In the genomic region with DNA sequence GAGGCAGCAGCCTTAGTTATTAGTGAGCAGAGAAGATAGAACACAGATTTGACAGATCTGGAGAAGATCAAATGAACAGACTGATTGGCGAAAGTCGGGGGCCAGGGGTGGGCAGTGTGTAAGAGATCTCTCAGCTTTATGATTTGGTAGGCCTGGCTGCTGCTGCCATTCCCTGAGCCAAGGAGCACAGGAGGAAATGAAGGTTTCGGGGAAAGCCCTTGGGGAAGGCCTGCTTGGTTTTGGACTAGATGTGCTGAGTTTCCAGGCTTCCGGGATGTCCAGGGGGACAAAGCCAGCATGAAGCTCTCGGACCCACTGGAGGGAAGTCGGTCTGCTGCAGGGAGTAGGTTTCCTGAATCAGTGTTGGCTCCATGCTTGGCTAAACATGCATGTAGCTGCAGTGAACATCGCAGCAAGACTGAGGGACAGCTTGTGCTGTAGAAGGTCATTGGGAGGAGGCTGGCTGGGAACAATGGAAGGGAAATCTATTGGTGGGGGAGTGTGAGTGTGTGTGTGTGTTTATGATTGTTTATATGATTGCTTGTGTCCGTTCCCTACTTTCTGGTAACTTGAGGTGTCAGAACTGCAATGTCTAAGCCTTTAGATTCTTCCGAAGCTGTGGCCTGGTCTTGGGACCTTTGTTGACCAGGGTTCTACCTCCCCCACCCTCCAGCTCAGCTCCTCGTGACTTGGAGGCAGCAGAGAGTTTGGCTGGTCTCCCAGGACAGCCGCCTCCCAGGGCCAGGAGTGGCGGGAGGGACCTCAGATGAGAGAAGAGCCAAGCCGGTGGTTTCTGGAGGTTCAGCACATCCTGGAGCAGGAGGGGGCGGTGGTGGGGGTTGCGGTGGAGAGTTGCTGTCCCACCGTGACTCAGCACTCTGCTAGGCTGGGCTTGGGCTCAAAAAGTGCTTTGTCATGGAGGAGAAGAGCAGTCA, we compare ENCODE assay signal across 1 cellular context.
TF ChIP-seq lines count a peak whose summit lies in the region.

No MANE protein-coding gene starts in this region.

TF ChIP-seq in K562, 482 proteins besides CTCF, POLR2A, EP300 and RAD21 (continued from another document and continues in another):
- TF ChIP-seq, protein P1, sequence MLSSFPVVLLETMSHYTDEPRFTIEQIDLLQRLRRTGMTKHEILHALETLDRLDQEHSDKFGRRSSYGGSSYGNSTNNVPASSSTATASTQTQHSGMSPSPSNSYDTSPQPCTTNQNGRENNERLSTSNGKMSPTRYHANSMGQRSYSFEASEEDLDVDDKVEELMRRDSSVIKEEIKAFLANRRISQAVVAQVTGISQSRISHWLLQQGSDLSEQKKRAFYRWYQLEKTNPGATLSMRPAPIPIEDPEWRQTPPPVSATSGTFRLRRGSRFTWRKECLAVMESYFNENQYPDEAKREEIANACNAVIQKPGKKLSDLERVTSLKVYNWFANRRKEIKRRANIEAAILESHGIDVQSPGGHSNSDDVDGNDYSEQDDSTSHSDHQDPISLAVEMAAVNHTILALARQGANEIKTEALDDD (IDR thresholded peaks at IDR 0.05), result peak; percentile 50; the same call in 1 of the 2 replicates
- TF ChIP-seq, protein P2, sequence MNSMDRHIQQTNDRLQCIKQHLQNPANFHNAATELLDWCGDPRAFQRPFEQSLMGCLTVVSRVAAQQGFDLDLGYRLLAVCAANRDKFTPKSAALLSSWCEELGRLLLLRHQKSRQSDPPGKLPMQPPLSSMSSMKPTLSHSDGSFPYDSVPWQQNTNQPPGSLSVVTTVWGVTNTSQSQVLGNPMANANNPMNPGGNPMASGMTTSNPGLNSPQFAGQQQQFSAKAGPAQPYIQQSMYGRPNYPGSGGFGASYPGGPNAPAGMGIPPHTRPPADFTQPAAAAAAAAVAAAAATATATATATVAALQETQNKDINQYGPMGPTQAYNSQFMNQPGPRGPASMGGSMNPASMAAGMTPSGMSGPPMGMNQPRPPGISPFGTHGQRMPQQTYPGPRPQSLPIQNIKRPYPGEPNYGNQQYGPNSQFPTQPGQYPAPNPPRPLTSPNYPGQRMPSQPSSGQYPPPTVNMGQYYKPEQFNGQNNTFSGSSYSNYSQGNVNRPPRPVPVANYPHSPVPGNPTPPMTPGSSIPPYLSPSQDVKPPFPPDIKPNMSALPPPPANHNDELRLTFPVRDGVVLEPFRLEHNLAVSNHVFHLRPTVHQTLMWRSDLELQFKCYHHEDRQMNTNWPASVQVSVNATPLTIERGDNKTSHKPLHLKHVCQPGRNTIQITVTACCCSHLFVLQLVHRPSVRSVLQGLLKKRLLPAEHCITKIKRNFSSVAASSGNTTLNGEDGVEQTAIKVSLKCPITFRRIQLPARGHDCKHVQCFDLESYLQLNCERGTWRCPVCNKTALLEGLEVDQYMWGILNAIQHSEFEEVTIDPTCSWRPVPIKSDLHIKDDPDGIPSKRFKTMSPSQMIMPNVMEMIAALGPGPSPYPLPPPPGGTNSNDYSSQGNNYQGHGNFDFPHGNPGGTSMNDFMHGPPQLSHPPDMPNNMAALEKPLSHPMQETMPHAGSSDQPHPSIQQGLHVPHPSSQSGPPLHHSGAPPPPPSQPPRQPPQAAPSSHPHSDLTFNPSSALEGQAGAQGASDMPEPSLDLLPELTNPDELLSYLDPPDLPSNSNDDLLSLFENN (IDR thresholded peaks at IDR 0.05; ENCODE audit: low read depth in 2 of 2, low read length in 2 of 2), result peak in 1 of 2 experiments; percentile 18; a peak in 1 of 4 replicates
- TF ChIP-seq, protein P3, sequence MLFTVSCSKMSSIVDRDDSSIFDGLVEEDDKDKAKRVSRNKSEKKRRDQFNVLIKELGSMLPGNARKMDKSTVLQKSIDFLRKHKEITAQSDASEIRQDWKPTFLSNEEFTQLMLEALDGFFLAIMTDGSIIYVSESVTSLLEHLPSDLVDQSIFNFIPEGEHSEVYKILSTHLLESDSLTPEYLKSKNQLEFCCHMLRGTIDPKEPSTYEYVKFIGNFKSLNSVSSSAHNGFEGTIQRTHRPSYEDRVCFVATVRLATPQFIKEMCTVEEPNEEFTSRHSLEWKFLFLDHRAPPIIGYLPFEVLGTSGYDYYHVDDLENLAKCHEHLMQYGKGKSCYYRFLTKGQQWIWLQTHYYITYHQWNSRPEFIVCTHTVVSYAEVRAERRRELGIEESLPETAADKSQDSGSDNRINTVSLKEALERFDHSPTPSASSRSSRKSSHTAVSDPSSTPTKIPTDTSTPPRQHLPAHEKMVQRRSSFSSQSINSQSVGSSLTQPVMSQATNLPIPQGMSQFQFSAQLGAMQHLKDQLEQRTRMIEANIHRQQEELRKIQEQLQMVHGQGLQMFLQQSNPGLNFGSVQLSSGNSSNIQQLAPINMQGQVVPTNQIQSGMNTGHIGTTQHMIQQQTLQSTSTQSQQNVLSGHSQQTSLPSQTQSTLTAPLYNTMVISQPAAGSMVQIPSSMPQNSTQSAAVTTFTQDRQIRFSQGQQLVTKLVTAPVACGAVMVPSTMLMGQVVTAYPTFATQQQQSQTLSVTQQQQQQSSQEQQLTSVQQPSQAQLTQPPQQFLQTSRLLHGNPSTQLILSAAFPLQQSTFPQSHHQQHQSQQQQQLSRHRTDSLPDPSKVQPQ (CRISPR knock-in tag; IDR thresholded peaks at IDR 0.05; ENCODE audit: borderline replicate concordance), result peak; percentile 9; the same call in 1 of the 2 replicates
- TF ChIP-seq, protein P4, sequence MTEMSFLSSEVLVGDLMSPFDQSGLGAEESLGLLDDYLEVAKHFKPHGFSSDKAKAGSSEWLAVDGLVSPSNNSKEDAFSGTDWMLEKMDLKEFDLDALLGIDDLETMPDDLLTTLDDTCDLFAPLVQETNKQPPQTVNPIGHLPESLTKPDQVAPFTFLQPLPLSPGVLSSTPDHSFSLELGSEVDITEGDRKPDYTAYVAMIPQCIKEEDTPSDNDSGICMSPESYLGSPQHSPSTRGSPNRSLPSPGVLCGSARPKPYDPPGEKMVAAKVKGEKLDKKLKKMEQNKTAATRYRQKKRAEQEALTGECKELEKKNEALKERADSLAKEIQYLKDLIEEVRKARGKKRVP (CRISPR knock-in tag; IDR thresholded peaks at IDR 0.05), result peak; percentile 77
- peak; percentile 88 for TF ChIP-seq SMARCE1 (IDR thresholded peaks at IDR 0.05)
- peak; percentile 60; the same call in 1 of the 2 replicates for TF ChIP-seq ELF4 (CRISPR knock-in tag; IDR thresholded peaks at IDR 0.05)
- peak; percentile 77 to 85 for TF ChIP-seq TRIM24 (IDR thresholded peaks at IDR 0.05)
- TF ChIP-seq RUNX1 (IDR thresholded peaks at IDR 0.05; ENCODE audit: low read depth), result peak; percentile 56; the same call in 1 of the 2 replicates
- TF ChIP-seq RBFOX2 (IDR thresholded peaks at IDR 0.05; ENCODE audit: low read depth, low read length), result peak; percentile 70
- peak; percentile 76 to 79 for TF ChIP-seq FOXA3 (CRISPR knock-in tag; conservative IDR thresholded peaks at IDR 0.05 in 1 of 2, IDR thresholded peaks at IDR 0.05 in 1 of 2)
- TF ChIP-seq TEAD1 (CRISPR knock-in tag; IDR thresholded peaks at IDR 0.05), result peak; percentile 69 to 78
- TF ChIP-seq NFIC (IDR thresholded peaks at IDR 0.05), result peak; percentile 96
- TF ChIP-seq MECOM (CRISPR knock-in tag; IDR thresholded peaks at IDR 0.05), result no peak
- TF ChIP-seq SP1 (CRISPR knock-in tag; IDR thresholded peaks at IDR 0.05), result peak; percentile 61
- no peak for TF ChIP-seq GTF2F1 (IDR thresholded peaks at IDR 0.05; ENCODE audit: low read depth, low read length)
- TF ChIP-seq ZNF184 (CRISPR knock-in tag; IDR thresholded peaks at IDR 0.05), result no peak
- TF ChIP-seq NR2C1 (IDR thresholded peaks at IDR 0.05), result peak; percentile 15
- peak; percentile 74 for TF ChIP-seq NR2C1 (tag; IDR thresholded peaks at IDR 0.05)
- no peak for TF ChIP-seq ZNF444 (CRISPR knock-in tag; IDR thresholded peaks at IDR 0.05)
- peak; percentile 72 for TF ChIP-seq MBD2 (IDR thresholded peaks at IDR 0.05; ENCODE audit: borderline replicate concordance, low read depth)
- TF ChIP-seq KLF16 (IDR thresholded peaks at IDR 0.05), result 0 out of 2 replicates have a peak, but pooled peaks have one; percentile 46
- TF ChIP-seq, protein P5, sequence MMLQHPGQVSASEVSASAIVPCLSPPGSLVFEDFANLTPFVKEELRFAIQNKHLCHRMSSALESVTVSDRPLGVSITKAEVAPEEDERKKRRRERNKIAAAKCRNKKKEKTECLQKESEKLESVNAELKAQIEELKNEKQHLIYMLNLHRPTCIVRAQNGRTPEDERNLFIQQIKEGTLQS (IDR thresholded peaks at IDR 0.05), result peak; percentile 71; the same call in 1 of the 2 replicates
- TF ChIP-seq, protein P5 (CRISPR knock-in tag; conservative IDR thresholded peaks at IDR 0.05), result no peak
- TF ChIP-seq, protein P6, sequence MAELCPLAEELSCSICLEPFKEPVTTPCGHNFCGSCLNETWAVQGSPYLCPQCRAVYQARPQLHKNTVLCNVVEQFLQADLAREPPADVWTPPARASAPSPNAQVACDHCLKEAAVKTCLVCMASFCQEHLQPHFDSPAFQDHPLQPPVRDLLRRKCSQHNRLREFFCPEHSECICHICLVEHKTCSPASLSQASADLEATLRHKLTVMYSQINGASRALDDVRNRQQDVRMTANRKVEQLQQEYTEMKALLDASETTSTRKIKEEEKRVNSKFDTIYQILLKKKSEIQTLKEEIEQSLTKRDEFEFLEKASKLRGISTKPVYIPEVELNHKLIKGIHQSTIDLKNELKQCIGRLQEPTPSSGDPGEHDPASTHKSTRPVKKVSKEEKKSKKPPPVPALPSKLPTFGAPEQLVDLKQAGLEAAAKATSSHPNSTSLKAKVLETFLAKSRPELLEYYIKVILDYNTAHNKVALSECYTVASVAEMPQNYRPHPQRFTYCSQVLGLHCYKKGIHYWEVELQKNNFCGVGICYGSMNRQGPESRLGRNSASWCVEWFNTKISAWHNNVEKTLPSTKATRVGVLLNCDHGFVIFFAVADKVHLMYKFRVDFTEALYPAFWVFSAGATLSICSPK (IDR thresholded peaks at IDR 0.05; ENCODE audit: borderline replicate concordance), result 0 out of 2 replicates have a peak, but pooled peaks have one; percentile 81
- TF ChIP-seq ZNF707 (CRISPR knock-in tag; conservative IDR thresholded peaks at IDR 0.05), result no peak
- TF ChIP-seq OTX1 (CRISPR knock-in tag; IDR thresholded peaks at IDR 0.05), result peak; percentile 85; the same call in 1 of the 2 replicates
- TF ChIP-seq, protein P7, sequence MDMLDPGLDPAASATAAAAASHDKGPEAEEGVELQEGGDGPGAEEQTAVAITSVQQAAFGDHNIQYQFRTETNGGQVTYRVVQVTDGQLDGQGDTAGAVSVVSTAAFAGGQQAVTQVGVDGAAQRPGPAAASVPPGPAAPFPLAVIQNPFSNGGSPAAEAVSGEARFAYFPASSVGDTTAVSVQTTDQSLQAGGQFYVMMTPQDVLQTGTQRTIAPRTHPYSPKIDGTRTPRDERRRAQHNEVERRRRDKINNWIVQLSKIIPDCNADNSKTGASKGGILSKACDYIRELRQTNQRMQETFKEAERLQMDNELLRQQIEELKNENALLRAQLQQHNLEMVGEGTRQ (CRISPR knock-in tag; IDR thresholded peaks at IDR 0.05), result peak; percentile 86
- TF ChIP-seq CXXC5 (CRISPR knock-in tag; IDR thresholded peaks at IDR 0.05), result peak; percentile 73
- TF ChIP-seq SMC3 (conservative IDR thresholded peaks at IDR 0.05; ENCODE audit: insufficient read depth, low read depth, low read length), result 0 out of 2 replicates have a peak, but pooled peaks have one; percentile 23
- TF ChIP-seq ZNF551 (CRISPR knock-in tag; IDR thresholded peaks at IDR 0.05), result no peak
- no peak for TF ChIP-seq ZNF324 (CRISPR knock-in tag; IDR thresholded peaks at IDR 0.05)
- peak; percentile 67 for TF ChIP-seq GTF2E2 (tag; IDR thresholded peaks at IDR 0.05)
- TF ChIP-seq ZNF224 (CRISPR knock-in tag; IDR thresholded peaks at IDR 0.05), result no peak
- TF ChIP-seq, protein P8, sequence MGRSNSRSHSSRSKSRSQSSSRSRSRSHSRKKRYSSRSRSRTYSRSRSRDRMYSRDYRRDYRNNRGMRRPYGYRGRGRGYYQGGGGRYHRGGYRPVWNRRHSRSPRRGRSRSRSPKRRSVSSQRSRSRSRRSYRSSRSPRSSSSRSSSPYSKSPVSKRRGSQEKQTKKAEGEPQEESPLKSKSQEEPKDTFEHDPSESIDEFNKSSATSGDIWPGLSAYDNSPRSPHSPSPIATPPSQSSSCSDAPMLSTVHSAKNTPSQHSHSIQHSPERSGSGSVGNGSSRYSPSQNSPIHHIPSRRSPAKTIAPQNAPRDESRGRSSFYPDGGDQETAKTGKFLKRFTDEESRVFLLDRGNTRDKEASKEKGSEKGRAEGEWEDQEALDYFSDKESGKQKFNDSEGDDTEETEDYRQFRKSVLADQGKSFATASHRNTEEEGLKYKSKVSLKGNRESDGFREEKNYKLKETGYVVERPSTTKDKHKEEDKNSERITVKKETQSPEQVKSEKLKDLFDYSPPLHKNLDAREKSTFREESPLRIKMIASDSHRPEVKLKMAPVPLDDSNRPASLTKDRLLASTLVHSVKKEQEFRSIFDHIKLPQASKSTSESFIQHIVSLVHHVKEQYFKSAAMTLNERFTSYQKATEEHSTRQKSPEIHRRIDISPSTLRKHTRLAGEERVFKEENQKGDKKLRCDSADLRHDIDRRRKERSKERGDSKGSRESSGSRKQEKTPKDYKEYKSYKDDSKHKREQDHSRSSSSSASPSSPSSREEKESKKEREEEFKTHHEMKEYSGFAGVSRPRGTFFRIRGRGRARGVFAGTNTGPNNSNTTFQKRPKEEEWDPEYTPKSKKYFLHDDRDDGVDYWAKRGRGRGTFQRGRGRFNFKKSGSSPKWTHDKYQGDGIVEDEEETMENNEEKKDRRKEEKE (IDR thresholded peaks at IDR 0.05; ENCODE audit: borderline replicate concordance in 1 of 2, control insufficient read depth in 1 of 2, low read depth in 2 of 2, low read length in 1 of 2), result peak in 1 of 2 experiments; percentile 77; a peak in 1 of 4 replicates
- TF ChIP-seq, protein P9, sequence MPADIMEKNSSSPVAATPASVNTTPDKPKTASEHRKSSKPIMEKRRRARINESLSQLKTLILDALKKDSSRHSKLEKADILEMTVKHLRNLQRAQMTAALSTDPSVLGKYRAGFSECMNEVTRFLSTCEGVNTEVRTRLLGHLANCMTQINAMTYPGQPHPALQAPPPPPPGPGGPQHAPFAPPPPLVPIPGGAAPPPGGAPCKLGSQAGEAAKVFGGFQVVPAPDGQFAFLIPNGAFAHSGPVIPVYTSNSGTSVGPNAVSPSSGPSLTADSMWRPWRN (IDR thresholded peaks at IDR 0.05; ENCODE audit: low read depth), result 0 out of 2 replicates have a peak, but pooled peaks have one; percentile 43
- peak; percentile 70 for TF ChIP-seq MEF2D (tag; conservative IDR thresholded peaks at IDR 0.05; ENCODE audit: low read depth)
- peak; percentile 100 for TF ChIP-seq ZNF316 (IDR thresholded peaks at IDR 0.05)
- peak; percentile 94 for TF ChIP-seq MYC (IDR thresholded peaks at IDR 0.05; ENCODE audit: low read depth, low read length)
- peak; percentile 75; the same call in 1 of the 2 replicates for TF ChIP-seq MYC (CRISPR knock-in tag; IDR thresholded peaks at IDR 0.05; ENCODE audit: borderline replicate concordance, low read depth)
- TF ChIP-seq, protein P10, sequence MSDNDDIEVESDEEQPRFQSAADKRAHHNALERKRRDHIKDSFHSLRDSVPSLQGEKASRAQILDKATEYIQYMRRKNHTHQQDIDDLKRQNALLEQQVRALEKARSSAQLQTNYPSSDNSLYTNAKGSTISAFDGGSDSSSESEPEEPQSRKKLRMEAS (CRISPR knock-in tag; IDR thresholded peaks at IDR 0.05), result peak; percentile 81
- peak; percentile 83 for TF ChIP-seq CTBP1 (IDR thresholded peaks at IDR 0.05; ENCODE audit: borderline replicate concordance)
- TF ChIP-seq ZNF830 (CRISPR knock-in tag; IDR thresholded peaks at IDR 0.05), result no peak
- peak; percentile 90 for TF ChIP-seq POLR2B (IDR thresholded peaks at IDR 0.05; ENCODE audit: low read depth, partially characterized antibody)
- peak; percentile 87 for TF ChIP-seq L3MBTL2 (IDR thresholded peaks at IDR 0.05)
- TF ChIP-seq JUN (IDR thresholded peaks at IDR 0.05; ENCODE audit: borderline replicate concordance, low read depth, low read length), result peak; percentile 62; the same call in 1 of the 2 replicates
- no peak for TF ChIP-seq JUN (CRISPR knock-in tag; IDR thresholded peaks at IDR 0.05; ENCODE audit: borderline replicate concordance)
